Comparison of ENCODE assay signal across 17 cellular contexts in the genomic region with DNA sequence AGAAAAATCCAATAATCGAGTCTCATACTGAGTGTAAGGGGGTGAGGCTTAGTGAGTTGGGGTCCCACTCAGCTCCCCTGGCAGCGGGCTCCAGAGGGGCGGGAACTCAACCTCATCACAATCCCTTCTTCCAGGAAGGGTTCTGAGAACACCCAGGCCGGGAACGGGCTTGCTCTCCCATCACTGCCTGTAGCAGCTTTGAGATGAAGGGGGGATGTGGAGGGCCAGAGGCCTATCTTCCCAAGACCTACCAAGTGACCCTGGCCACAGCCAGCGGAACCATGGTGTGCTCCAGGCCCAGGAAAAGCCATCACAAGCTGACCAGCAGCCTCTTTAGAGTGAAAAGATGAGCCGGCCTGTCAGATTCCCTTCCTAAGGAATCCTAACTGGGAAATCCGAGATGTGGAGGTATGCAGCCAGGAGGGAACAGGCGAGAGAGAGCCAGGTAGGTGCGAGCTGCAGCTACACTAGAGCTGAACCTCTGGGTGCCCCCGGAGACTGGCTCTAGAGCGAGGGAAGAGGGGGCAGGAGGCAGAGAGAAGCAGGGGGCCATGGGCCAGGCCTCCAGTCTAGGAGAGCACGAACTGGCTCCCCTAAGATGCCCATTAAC. TPM values are rescaled to one million over a fixed set of nuclear protein-coding genes. Genes with fewer than 3 reads are reported as not detected.
A peak's percentile ranks its signal among the peaks of the same experiment; 100 is the strongest.
DNase-seq lines count a peak whose midpoint lies in the region; ATAC-seq and TF ChIP-seq lines count a peak whose summit lies in the region.
"Had no signal": no experiment of that assay in that cellular context is flagged by ENCODE, and none has a peak within 500 bp of the region (broad histone marks: within the 10 kb centered on the region; RNA-seq: fewer than 3 reads in every experiment).

No MANE protein-coding gene starts in this region.

- H3K27me3 Mint-ChIP-seq in neural crest cell (ENCODE audit: low read depth), result peaks cover 22% of the 10 kb centered on the region

- ATAC-seq in RWPE2 (ENCODE audit: low read depth) (no peak), HG03439 (IDR thresholded peaks at IDR 0.05; ENCODE audit: unreplicated experiment) (no peak), HG03025 (IDR thresholded peaks at IDR 0.05; ENCODE audit: low FRiP score, unreplicated experiment) (no peak)

- H3K27ac Mint-ChIP-seq in neural crest cell (ENCODE audit: unreplicated experiment), result peak overlapping the region; percentile 64
- H3K27ac Mint-ChIP-seq: CD4-positive, alpha-beta T cell had no signal

- peaks cover 35% of the 10 kb centered on the region for H3K4me1 Mint-ChIP-seq in neural crest cell

- H3K4me3 Mint-ChIP-seq in neural crest cell, result peak overlapping the region; percentile 7
- H3K4me3 Mint-ChIP-seq: CD4-positive, alpha-beta T cell had no signal

- intact Hi-C loops in spleen (cut with DNase I; ENCODE audit: low total_unique reads), result no loop called here

- no peak overlapping the region for H3K27ac ChIP-seq in RWPE2 (ENCODE audit: poor library complexity, severe bottlenecking)
- no peak overlapping the region for H3K27ac ChIP-seq in spleen

- H3K4me3 ChIP-seq in RWPE2 (ENCODE audit: severe bottlenecking) (no peak overlapping the region), spleen (no peak overlapping the region)

- DNase-seq in Ammon's horn (ENCODE audit: low spot score) (peak; percentile 1), RWPE2 (ENCODE audit: low spot score) (peak; percentile 65), neural crest cell (ENCODE audit: low read depth, low spot score) (no peak), spleen (peak; percentile 49), NOMO-1 treated with dmso at 0.1 percent for 144 hours (lab: John Stamatoyannopoulos, UW; ENCODE audit: unreplicated experiment) (no peak)
- DNase-seq: Caco-2; CD4-positive, alpha-beta T cell; EL; KG1; NCI-H1105 treated with DMSO at 0.1 percent for 48 hours; NCI-H1694 treated with DMSO at 0.1 percent for 48 hours; NCI-H2107; NCI-H510A; NCI-H748 treated with DMSO at 0.1 percent for 48 hours; RPMI8226 had no signal

- no peaks in the 10 kb centered on the region for H3K9me3 Mint-ChIP-seq in neural crest cell
- H3K9me3 Mint-ChIP-seq: CD4-positive, alpha-beta T cell had no signal

- H3K27me3 ChIP-seq in RWPE2 (ENCODE audit: insufficient read depth, poor library complexity, severe bottlenecking), result no peaks in the 10 kb centered on the region
- H3K27me3 ChIP-seq in spleen (replicated peaks in 1 of 7), result peaks cover 0 to 43% (median 10%) of the 10 kb centered on the region in 7 donors

- TF ChIP-seq POLR2A in spleen (IDR thresholded peaks at IDR 0.05), result no peak

- H3K4me1 ChIP-seq in RWPE2 (ENCODE audit: insufficient read depth, poor library complexity, severe bottlenecking), result peaks cover 18% of the 10 kb centered on the region
- H3K4me1 ChIP-seq in spleen, result peaks cover 0 to 4% (median under 1%) of the 10 kb centered on the region in 6 donors
- H3K4me1 ChIP-seq: Caco-2 had no signal

- no peaks in the 10 kb centered on the region for H3K36me3 Mint-ChIP-seq in neural crest cell (ENCODE audit: low read depth)

- 89 to 91% (median 90%) methylated on average over 11 to 13 of the region's 13 CpGs for WGBS in spleen, 5 donors

- H3K9me3 ChIP-seq in RWPE2 (ENCODE audit: severe bottlenecking), result no peaks in the 10 kb centered on the region
- no peaks in the 10 kb centered on the region for H3K9me3 ChIP-seq in spleen
- H3K9me3 ChIP-seq: Caco-2 had no signal

- TF ChIP-seq CTCF in RWPE2 (IDR thresholded peaks at IDR 0.05; ENCODE audit: poor library complexity, severe bottlenecking), result no peak
- no peak for TF ChIP-seq CTCF in neural crest cell (conservative IDR thresholded peaks at IDR 0.05)
- no peak for TF ChIP-seq CTCF in spleen (IDR thresholded peaks at IDR 0.05 in 8 of 11, conservative IDR thresholded peaks at IDR 0.05 in 3 of 11)

- H3K36me3 ChIP-seq in RWPE2 (ENCODE audit: low read depth) (no peaks in the 10 kb centered on the region), spleen (no peaks in the 10 kb centered on the region)

RNA-seq across cellular contexts. Expression of a gene that starts 18.5 kb away (rescaled TPM):
- total RNA-seq in neural crest cell (0.35 and 0.48 TPM in 2 replicates), spleen (under 1 TPM in 1 of 7 donors, not detected in 6; 0.34 TPM)
- under 1 TPM; 0.03 to 0.11 (median 0.06) TPM for polyA plus RNA-seq in spleen
- total RNA-seq: CD4-positive, alpha-beta T cell had no signal

RNA-seq across cellular contexts. Expression of a gene that starts 51.9 kb away (rescaled TPM):
- total RNA-seq in neural crest cell, result 905 and 917 TPM in 2 replicates
- total RNA-seq in spleen, result 100 to 1,000 TPM; 333 to 543 (median 379) TPM
- polyA plus RNA-seq in spleen, result 100 to 1,000 TPM; 156 to 250 (median 187) TPM

Comparison
In these comparisons a context has a peak if more than half of its experiments do, and no peak if none do; other contexts are left out.
1. DNase-seq: peak in Ammon's horn (single experiment), RWPE2 (single experiment) and spleen (single experiment); none in neural crest cell (single experiment) and NOMO-1 treated with dmso at 0.1 percent for 144 hours (single experiment).